ENCODE assay signal across 1 cellular context in the genomic region with DNA sequence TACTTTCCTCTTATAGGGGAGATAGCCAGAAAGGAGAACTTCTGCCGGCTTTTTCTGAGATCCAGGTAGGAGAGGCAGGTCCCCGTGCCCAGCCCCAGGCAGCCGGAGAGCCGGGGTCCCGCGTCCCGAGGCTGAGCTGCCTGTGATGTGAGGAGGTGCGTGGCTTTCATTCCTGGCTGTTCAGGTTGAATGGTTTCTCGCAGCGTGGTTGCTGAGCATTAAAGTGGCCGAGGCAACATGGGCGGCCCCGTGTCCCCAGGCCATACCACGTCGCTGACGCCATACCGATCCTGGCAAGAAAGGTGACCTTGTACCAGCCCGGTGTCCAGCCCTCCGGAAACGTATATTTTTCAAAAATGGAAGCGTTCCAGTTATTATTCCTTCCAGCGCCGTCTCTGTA.
TF ChIP-seq lines count a peak whose summit lies in the region.

No MANE protein-coding gene starts in this region.

TF ChIP-seq in H1, 55 proteins besides CTCF, POLR2A, EP300 and RAD21:
- TF ChIP-seq ATF2 (IDR thresholded peaks at IDR 0.05; ENCODE audit: low read length) = no peak
- TF ChIP-seq BCL11A (IDR thresholded peaks at IDR 0.05; ENCODE audit: low read depth in 2 of 2, low read length in 2 of 2) = no peak
- TF ChIP-seq HDAC2 (IDR thresholded peaks at IDR 0.05; ENCODE audit: borderline replicate concordance in 1 of 2, low read depth in 2 of 2, low read length in 2 of 2) = no peak
- no peak for TF ChIP-seq CHD2 (IDR thresholded peaks at IDR 0.05; ENCODE audit: low read length)
- TF ChIP-seq TBP (IDR thresholded peaks at IDR 0.05; ENCODE audit: low read depth, low read length) = no peak
- no peak for TF ChIP-seq TAF1 (IDR thresholded peaks at IDR 0.05; ENCODE audit: low read depth, low read length)
- TF ChIP-seq E2F6 (IDR thresholded peaks at IDR 0.05) = no peak
- TF ChIP-seq, protein P1, sequence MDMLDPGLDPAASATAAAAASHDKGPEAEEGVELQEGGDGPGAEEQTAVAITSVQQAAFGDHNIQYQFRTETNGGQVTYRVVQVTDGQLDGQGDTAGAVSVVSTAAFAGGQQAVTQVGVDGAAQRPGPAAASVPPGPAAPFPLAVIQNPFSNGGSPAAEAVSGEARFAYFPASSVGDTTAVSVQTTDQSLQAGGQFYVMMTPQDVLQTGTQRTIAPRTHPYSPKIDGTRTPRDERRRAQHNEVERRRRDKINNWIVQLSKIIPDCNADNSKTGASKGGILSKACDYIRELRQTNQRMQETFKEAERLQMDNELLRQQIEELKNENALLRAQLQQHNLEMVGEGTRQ (IDR thresholded peaks at IDR 0.05; ENCODE audit: low read length) = no peak
- TF ChIP-seq, protein P2, sequence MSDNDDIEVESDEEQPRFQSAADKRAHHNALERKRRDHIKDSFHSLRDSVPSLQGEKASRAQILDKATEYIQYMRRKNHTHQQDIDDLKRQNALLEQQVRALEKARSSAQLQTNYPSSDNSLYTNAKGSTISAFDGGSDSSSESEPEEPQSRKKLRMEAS (IDR thresholded peaks at IDR 0.05) = no peak
- no peak for TF ChIP-seq KDM5A (IDR thresholded peaks at IDR 0.05; ENCODE audit: low read length)
- TF ChIP-seq SP4 (IDR thresholded peaks at IDR 0.05; ENCODE audit: low read length) = no peak
- no peak for TF ChIP-seq ASH2L (IDR thresholded peaks at IDR 0.05; ENCODE audit: low read length)
- no peak for TF ChIP-seq POLR2AphosphoS5 (IDR thresholded peaks at IDR 0.05; ENCODE audit: low read depth, low read length)
- no peak for TF ChIP-seq GTF2F1 (IDR thresholded peaks at IDR 0.05; ENCODE audit: borderline replicate concordance, low read depth, low read length)
- TF ChIP-seq GABPA (IDR thresholded peaks at IDR 0.05; ENCODE audit: borderline replicate concordance, insufficient read depth, low read length) = no peak
- no peak for TF ChIP-seq TEAD4 (IDR thresholded peaks at IDR 0.05; ENCODE audit: low read depth, low read length)
